ENCODE assay signal across 1 cellular context in the genomic region with DNA sequence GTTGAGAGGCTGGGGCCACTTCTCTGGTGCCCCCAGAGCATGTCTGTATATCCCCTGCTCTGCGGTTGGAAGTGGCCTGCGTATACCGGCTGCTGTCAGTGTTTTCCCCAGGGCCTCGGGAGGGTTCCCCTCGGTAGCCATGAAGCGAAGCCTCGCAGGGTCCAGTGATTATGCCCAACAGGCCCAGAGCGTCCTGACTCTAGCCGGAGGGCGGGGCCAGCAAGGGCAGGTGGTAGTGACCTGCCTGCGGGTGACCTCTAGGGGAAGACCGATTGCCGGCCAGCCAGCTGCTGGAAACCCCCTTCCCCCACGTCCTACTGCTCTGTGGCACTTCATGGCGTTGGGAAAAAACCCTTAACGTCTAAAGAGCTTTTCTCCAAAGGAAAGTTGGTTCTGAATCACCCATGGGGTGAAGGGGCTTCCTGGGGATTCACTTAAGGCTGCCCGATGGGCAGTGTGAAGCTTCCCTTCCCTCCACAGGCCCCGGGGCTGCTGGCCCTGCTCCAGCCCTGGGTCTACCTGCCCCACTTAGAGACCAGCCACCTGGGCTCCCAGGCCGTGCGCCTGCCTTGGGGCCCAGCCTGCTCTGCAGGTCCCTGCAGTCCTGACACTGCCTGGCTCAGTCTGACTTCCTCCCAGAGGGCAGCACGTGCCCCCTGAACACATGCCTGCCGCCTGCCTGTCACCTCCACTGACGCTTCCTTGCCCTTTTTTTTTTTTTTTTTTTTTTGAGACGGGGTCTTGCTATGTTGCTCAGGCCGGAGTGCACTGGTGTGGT.
TF ChIP-seq lines count a peak whose summit lies in the region.

No MANE protein-coding gene starts in this region.

TF ChIP-seq in GM23338, 12 proteins besides CTCF, POLR2A, EP300 and RAD21 (continued from another document):
- TF ChIP-seq, protein P1, sequence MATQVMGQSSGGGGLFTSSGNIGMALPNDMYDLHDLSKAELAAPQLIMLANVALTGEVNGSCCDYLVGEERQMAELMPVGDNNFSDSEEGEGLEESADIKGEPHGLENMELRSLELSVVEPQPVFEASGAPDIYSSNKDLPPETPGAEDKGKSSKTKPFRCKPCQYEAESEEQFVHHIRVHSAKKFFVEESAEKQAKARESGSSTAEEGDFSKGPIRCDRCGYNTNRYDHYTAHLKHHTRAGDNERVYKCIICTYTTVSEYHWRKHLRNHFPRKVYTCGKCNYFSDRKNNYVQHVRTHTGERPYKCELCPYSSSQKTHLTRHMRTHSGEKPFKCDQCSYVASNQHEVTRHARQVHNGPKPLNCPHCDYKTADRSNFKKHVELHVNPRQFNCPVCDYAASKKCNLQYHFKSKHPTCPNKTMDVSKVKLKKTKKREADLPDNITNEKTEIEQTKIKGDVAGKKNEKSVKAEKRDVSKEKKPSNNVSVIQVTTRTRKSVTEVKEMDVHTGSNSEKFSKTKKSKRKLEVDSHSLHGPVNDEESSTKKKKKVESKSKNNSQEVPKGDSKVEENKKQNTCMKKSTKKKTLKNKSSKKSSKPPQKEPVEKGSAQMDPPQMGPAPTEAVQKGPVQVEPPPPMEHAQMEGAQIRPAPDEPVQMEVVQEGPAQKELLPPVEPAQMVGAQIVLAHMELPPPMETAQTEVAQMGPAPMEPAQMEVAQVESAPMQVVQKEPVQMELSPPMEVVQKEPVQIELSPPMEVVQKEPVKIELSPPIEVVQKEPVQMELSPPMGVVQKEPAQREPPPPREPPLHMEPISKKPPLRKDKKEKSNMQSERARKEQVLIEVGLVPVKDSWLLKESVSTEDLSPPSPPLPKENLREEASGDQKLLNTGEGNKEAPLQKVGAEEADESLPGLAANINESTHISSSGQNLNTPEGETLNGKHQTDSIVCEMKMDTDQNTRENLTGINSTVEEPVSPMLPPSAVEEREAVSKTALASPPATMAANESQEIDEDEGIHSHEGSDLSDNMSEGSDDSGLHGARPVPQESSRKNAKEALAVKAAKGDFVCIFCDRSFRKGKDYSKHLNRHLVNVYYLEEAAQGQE (IDR thresholded peaks at IDR 0.05; ENCODE audit: unreplicated experiment): no peak
- no peak for TF ChIP-seq CREB1 (CRISPR knock-in tag; IDR thresholded peaks at IDR 0.05; ENCODE audit: low read depth)
- no peak for TF ChIP-seq STAT1 (IDR thresholded peaks at IDR 0.05; ENCODE audit: unreplicated experiment)
- TF ChIP-seq, protein P2, sequence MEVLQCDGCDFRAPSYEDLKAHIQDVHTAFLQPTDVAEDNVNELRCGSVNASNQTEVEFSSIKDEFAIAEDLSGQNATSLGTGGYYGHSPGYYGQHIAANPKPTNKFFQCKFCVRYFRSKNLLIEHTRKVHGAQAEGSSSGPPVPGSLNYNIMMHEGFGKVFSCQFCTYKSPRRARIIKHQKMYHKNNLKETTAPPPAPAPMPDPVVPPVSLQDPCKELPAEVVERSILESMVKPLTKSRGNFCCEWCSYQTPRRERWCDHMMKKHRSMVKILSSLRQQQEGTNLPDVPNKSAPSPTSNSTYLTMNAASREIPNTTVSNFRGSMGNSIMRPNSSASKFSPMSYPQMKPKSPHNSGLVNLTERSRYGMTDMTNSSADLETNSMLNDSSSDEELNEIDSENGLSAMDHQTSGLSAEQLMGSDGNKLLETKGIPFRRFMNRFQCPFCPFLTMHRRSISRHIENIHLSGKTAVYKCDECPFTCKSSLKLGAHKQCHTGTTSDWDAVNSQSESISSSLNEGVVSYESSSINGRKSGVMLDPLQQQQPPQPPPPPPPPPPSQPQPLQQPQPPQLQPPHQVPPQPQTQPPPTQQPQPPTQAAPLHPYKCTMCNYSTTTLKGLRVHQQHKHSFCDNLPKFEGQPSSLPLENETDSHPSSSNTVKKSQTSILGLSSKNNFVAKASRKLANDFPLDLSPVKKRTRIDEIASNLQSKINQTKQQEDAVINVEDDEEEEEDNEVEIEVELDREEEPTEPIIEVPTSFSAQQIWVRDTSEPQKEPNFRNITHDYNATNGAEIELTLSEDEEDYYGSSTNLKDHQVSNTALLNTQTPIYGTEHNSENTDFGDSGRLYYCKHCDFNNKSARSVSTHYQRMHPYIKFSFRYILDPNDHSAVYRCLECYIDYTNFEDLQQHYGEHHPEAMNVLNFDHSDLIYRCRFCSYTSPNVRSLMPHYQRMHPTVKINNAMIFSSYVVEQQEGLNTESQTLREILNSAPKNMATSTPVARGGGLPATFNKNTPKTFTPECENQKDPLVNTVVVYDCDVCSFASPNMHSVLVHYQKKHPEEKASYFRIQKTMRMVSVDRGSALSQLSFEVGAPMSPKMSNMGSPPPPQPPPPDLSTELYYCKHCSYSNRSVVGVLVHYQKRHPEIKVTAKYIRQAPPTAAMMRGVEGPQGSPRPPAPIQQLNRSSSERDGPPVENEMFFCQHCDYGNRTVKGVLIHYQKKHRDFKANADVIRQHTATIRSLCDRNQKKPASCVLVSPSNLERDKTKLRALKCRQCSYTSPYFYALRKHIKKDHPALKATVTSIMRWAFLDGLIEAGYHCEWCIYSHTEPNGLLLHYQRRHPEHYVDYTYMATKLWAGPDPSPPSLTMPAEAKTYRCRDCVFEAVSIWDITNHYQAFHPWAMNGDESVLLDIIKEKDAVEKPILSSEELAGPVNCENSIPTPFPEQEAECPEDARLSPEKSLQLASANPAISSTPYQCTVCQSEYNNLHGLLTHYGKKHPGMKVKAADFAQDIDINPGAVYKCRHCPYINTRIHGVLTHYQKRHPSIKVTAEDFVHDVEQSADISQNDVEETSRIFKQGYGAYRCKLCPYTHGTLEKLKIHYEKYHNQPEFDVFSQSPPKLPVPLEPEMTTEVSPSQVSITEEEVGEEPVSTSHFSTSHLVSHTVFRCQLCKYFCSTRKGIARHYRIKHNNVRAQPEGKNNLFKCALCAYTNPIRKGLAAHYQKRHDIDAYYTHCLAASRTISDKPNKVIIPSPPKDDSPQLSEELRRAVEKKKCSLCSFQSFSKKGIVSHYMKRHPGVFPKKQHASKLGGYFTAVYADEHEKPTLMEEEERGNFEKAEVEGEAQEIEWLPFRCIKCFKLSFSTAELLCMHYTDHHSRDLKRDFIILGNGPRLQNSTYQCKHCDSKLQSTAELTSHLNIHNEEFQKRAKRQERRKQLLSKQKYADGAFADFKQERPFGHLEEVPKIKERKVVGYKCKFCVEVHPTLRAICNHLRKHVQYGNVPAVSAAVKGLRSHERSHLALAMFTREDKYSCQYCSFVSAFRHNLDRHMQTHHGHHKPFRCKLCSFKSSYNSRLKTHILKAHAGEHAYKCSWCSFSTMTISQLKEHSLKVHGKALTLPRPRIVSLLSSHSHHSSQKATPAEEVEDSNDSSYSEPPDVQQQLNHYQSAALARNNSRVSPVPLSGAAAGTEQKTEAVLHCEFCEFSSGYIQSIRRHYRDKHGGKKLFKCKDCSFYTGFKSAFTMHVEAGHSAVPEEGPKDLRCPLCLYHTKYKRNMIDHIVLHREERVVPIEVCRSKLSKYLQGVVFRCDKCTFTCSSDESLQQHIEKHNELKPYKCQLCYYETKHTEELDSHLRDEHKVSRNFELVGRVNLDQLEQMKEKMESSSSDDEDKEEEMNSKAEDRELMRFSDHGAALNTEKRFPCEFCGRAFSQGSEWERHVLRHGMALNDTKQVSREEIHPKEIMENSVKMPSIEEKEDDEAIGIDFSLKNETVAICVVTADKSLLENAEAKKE (CRISPR knock-in tag; IDR thresholded peaks at IDR 0.05): no peak
- TF ChIP-seq JUNB (IDR thresholded peaks at IDR 0.05; ENCODE audit: unreplicated experiment): no peak
